17 cellular contexts compared by ENCODE assay signal in genomic region chr1:26767714-26768113, GRCh38. TPM values are rescaled to one million over a fixed set of nuclear protein-coding genes. Genes with fewer than 3 reads are reported as not detected.
DNase-seq lines count a peak whose midpoint lies in the region; ATAC-seq and TF ChIP-seq lines count a peak whose summit lies in the region.
"Had no signal": no experiment of that assay in that cellular context is flagged by ENCODE, and none has a peak within 500 bp of the region (broad histone marks: within the 10 kb centered on the region; RNA-seq: fewer than 3 reads in every experiment).

No MANE protein-coding gene starts in this region.

- H3K27ac ChIP-seq in mammary epithelial cell (ENCODE audit: insufficient read depth, low read depth, low read length) (no peak overlapping the region), thyroid gland (peak overlapping the region in 2 of 3 donors; percentile 11 to 12), substantia nigra (ENCODE audit: low read depth, low read length, poor library complexity, severe bottlenecking) (no peak overlapping the region)
- H3K27ac ChIP-seq in naive thymus-derived CD4-positive, alpha-beta T cell (ENCODE audit: low read depth, low read length) = no peak overlapping the region
- H3K27ac ChIP-seq: Peyer's patch had no signal

- TF ChIP-seq CTCF in MCF 10A (IDR thresholded peaks at IDR 0.05; ENCODE audit: unreplicated experiment) = no peak
- no peak for TF ChIP-seq CTCF in mammary epithelial cell (conservative IDR thresholded peaks at IDR 0.05 in 1 of 2, IDR thresholded peaks at IDR 0.05 in 1 of 2; ENCODE audit: extremely low read depth in 1 of 2, insufficient read depth in 1 of 2, low read depth in 1 of 2, low read length in 2 of 2)
- no peak for TF ChIP-seq CTCF in thyroid gland (IDR thresholded peaks at IDR 0.05)

- H3K4me2 ChIP-seq in mammary epithelial cell (ENCODE audit: insufficient read depth, low read depth, low read length) = no peak overlapping the region
- H3K4me2 ChIP-seq: GM23338, SK-N-SH had no signal

- H3K36me3 ChIP-seq in mammary epithelial cell (ENCODE audit: insufficient read depth, low read length) (peaks cover 42% of the 10 kb centered on the region), thyroid gland (peaks cover 75 to 89% of the 10 kb centered on the region in 2 donors)
- peaks cover 37 to 94% (median 46%) of the 10 kb centered on the region in 3 experiments for H3K36me3 ChIP-seq in naive thymus-derived CD4-positive, alpha-beta T cell (ENCODE audit: control insufficient read depth in 2 of 3, insufficient read depth in 3 of 3, low read length in 3 of 3)

- peaks cover 32% of the 10 kb centered on the region for H3K4me1 Mint-ChIP-seq in MCF 10A (ENCODE audit: insufficient read depth, unreplicated experiment)
- H3K4me1 Mint-ChIP-seq in naive thymus-derived CD4-positive, alpha-beta T cell = peaks cover 0 to 44% (median 13%) of the 10 kb centered on the region in 7 donors

- no peaks in the 10 kb centered on the region for H3K9me3 Mint-ChIP-seq in MCF 10A (ENCODE audit: unreplicated experiment)
- H3K9me3 Mint-ChIP-seq in naive thymus-derived CD4-positive, alpha-beta T cell = no peaks in the 10 kb centered on the region
- H3K9me3 Mint-ChIP-seq: GM23338 had no signal

- H3K9me3 ChIP-seq in mammary epithelial cell (replicated peaks; ENCODE audit: insufficient read depth, low read length) (no peaks in the 10 kb centered on the region), thyroid gland (no peaks in the 10 kb centered on the region)
- no peaks in the 10 kb centered on the region for H3K9me3 ChIP-seq in naive thymus-derived CD4-positive, alpha-beta T cell (ENCODE audit: control insufficient read depth in 2 of 3, low read length in 3 of 3)
- H3K9me3 ChIP-seq: left lung, Peyer's patch, SK-N-SH had no signal

- CTCF ChIA-PET in MCF 10A (lab: Yijun Ruan, JAX) (interaction anchor here (0.6 to 2.0 kb wide), 5 partner anchors 10 to 23 kb away, joined by 3 to 6 read pairs (median 3); no protein-coding TSS in a partner anchor), mammary epithelial cell (lab: Charles Lee; ENCODE audit: low non-redundant PET) (no interaction called here)
- CTCF ChIA-PET in naive thymus-derived CD4-positive, alpha-beta T cell (lab: Charles Lee) = interaction anchor here (1.8 kb wide), 1 partner anchor 165 kb away, joined by 7 read pairs; no protein-coding TSS in a partner anchor

- no peaks in the 10 kb centered on the region for H3K27me3 ChIP-seq in mammary epithelial cell (ENCODE audit: insufficient read depth, low read length)
- H3K27me3 ChIP-seq in naive thymus-derived CD4-positive, alpha-beta T cell (ENCODE audit: control insufficient read depth in 2 of 2, insufficient read depth in 2 of 2, low read length in 2 of 2) = no peaks in the 10 kb centered on the region
- no peaks in the 10 kb centered on the region for H3K27me3 ChIP-seq in thyroid gland
- H3K27me3 ChIP-seq: left lung, Peyer's patch had no signal

- H2AFZ ChIP-seq in mammary epithelial cell (ENCODE audit: low read depth, low read length) = no peak overlapping the region
- H2AFZ ChIP-seq: GM23338 had no signal

- intact Hi-C loops in MCF 10A (cut with micrococcal nuclease) (no loop called here), mammary epithelial cell (cut with micrococcal nuclease) (no loop called here), thyroid gland (cut with DNase I) (no loop called here)
- intact Hi-C loops in naive thymus-derived CD4-positive, alpha-beta T cell (cut with micrococcal nuclease) = loop anchor here in 1 of 2 donors (2.0 kb wide), 1 partner anchor 15 kb away; no protein-coding TSS in a partner anchor

- 94% methylated on average over 4 of the region's 4 CpGs for WGBS in mammary epithelial cell (ENCODE audit: low coverage, missing lambda C conversion rate)
- 86 to 95% methylated on average over 4 of the region's 4 CpGs for WGBS in thyroid gland, 2 donors

- no peak for ATAC-seq in naive thymus-derived CD4-positive, alpha-beta T cell
- ATAC-seq: GM12878, GM23338, left lung had no signal

- H3K4me1 ChIP-seq in mammary epithelial cell (ENCODE audit: insufficient read depth, low read length) (peaks cover 31% of the 10 kb centered on the region), thyroid gland (peaks cover 0 to 22% of the 10 kb centered on the region in 2 donors)
- peaks cover 0 to 2% of the 10 kb centered on the region in 2 donors for H3K4me1 ChIP-seq in naive thymus-derived CD4-positive, alpha-beta T cell (ENCODE audit: control insufficient read depth in 2 of 2, insufficient read depth in 2 of 2, low read length in 2 of 2)

- peaks cover 94% of the 10 kb centered on the region for H3K36me3 Mint-ChIP-seq in MCF 10A (ENCODE audit: insufficient read depth, unreplicated experiment)
- H3K36me3 Mint-ChIP-seq in naive thymus-derived CD4-positive, alpha-beta T cell = peaks cover 0 to 57% (median 35%) of the 10 kb centered on the region in 5 donors

- no peak for TF ChIP-seq POLR2A in thyroid gland (IDR thresholded peaks at IDR 0.05)

- H3K9ac ChIP-seq in mammary epithelial cell (ENCODE audit: insufficient read depth, low read length) = no peak overlapping the region
- H3K9ac ChIP-seq: SK-N-SH had no signal

- BruUV-seq in MCF 10A (replicated peaks; lab: Mats Ljungman, UMichigan) (no TSS peak), mammary epithelial cell (replicated peaks; lab: Mats Ljungman, UMichigan) (no TSS peak)

- H3K79me2 ChIP-seq in mammary epithelial cell (ENCODE audit: insufficient read depth, low read length) = no peaks in the 10 kb centered on the region

- no peaks in the 10 kb centered on the region for H4K20me1 ChIP-seq in mammary epithelial cell (ENCODE audit: insufficient read depth, low read length)

- no peak for DNase-seq in MCF 10A (ENCODE audit: unreplicated experiment)
- DNase-seq in mammary epithelial cell = no peak
- peak; percentile 37 for DNase-seq in amniotic epithelial cell (ENCODE audit: low read depth)
- DNase-seq in naive thymus-derived CD4-positive, alpha-beta T cell = no peak
- DNase-seq in thyroid gland = no peak
- DNase-seq in 8988T = no peak
- no peak for DNase-seq in activated effector memory CD4-positive, alpha-beta T cell treated with Interleukin-2 at 50 U/mL for 16 hours
- DNase-seq in substantia nigra (lab: John Stamatoyannopoulos, UW) = no peak
- DNase-seq: KG1, left lung, NCI-H1092 treated with DMSO at 0.1 percent for 48 hours, NCI-H82, Peyer's patch, retina, SK-N-SH had no signal

- H3K27ac Mint-ChIP-seq in MCF 10A (ENCODE audit: low read depth, unreplicated experiment) = peak overlapping the region; percentile 70
- H3K27ac Mint-ChIP-seq in naive thymus-derived CD4-positive, alpha-beta T cell = peak overlapping the region in 8 of 9 donors; percentile 32 to 82 (median 74)
- H3K27ac Mint-ChIP-seq: GM23338 had no signal

- in situ Hi-C loops in mammary epithelial cell (cut with MboI; ENCODE audit: low sequenced_read_pairs in 2 of 2) = no loop called here

- H3K4me3 ChIP-seq in mammary epithelial cell (replicated peaks in 1 of 3; ENCODE audit: insufficient read depth in 1 of 3, low read depth in 2 of 3, low read length in 3 of 3) (no peak overlapping the region), thyroid gland (replicated peaks in 1 of 3) (no peak overlapping the region)
- H3K4me3 ChIP-seq in naive thymus-derived CD4-positive, alpha-beta T cell (ENCODE audit: low read length) = no peak overlapping the region
- H3K4me3 ChIP-seq: GM12878, GM23338, left lung, Peyer's patch had no signal

- dilution Hi-C loops in mammary epithelial cell (cut with HindIII; ENCODE audit: low sequenced_read_pairs) = no loop called here

- POLR2A ChIA-PET in MCF 10A (lab: Yijun Ruan, JAX) = interaction anchor here (0.9 to 6.0 kb wide), 4 partner anchors 21 to 75 kb away, joined by 3 to 32 read pairs (median 8); partner anchors contain the start of gene PIGV
- POLR2A ChIA-PET in naive thymus-derived CD4-positive, alpha-beta T cell (lab: Charles Lee) = interaction anchor here (1.4 to 3.5 kb wide), 3 partner anchors 17 to 75 kb away, joined by 3 to 13 read pairs (median 11); no protein-coding TSS in a partner anchor

- no peak overlapping the region for H3K4me3 Mint-ChIP-seq in MCF 10A (ENCODE audit: unreplicated experiment)
- H3K4me3 Mint-ChIP-seq in naive thymus-derived CD4-positive, alpha-beta T cell = no peak overlapping the region
- H3K4me3 Mint-ChIP-seq: GM23338 had no signal

- no peaks in the 10 kb centered on the region for H3K27me3 Mint-ChIP-seq in MCF 10A (ENCODE audit: insufficient read depth, unreplicated experiment)
- H3K27me3 Mint-ChIP-seq in naive thymus-derived CD4-positive, alpha-beta T cell = no peaks in the 10 kb centered on the region

RNA-seq across cellular contexts. Expression of gene PIGV, which starts 20.0 kb away (rescaled TPM):
- total RNA-seq in MCF 10A (2022) (13.3 and 14.7 TPM in 2 replicates), mammary epithelial cell (10 to 100 TPM; 18.0 to 19.2 TPM), thyroid gland (10 to 100 TPM; 20.5 to 39.4 (median 27.8) TPM)
- polyA plus RNA-seq in mammary epithelial cell = 19.1 TPM
- polyA minus RNA-seq in mammary epithelial cell = 10.1 TPM
- total RNA-seq in naive thymus-derived CD4-positive, alpha-beta T cell = 10 to 100 TPM in 4 of 5 experiments, 1 to 10 TPM in 1; 8.4 to 17.9 (median 16.7) TPM
- 10 to 100 TPM in 1 of 2 donors, 1 to 10 TPM in 1; 7.0 to 11.3 TPM for polyA plus RNA-seq in naive thymus-derived CD4-positive, alpha-beta T cell

RNA-seq across cellular contexts. Expression of gene ZDHHC18, which starts 58.8 kb away (rescaled TPM):
- total RNA-seq in MCF 10A (2022) = 14.0 and 15.5 TPM in 2 replicates
- total RNA-seq in mammary epithelial cell = 10 to 100 TPM; 14.2 to 20.2 TPM
- 24.5 TPM for polyA plus RNA-seq in mammary epithelial cell
- 19.8 TPM for polyA minus RNA-seq in mammary epithelial cell
- total RNA-seq in naive thymus-derived CD4-positive, alpha-beta T cell = 10 to 100 TPM; 36.4 to 72.4 (median 39.7) TPM
- 10 to 100 TPM in 1 of 2 donors, 1 to 10 TPM in 1; 3.1 to 11.0 TPM for polyA plus RNA-seq in naive thymus-derived CD4-positive, alpha-beta T cell
- total RNA-seq in thyroid gland = 10 to 100 TPM; 11.4 to 33.1 (median 21.4) TPM

Comparison
In these comparisons a context has a peak if more than half of its experiments do, and no peak if none do; other contexts are left out.
1. H3K27ac ChIP-seq: peak in thyroid gland (2 of 3); none in mammary epithelial cell (single experiment), naive thymus-derived CD4-positive, alpha-beta T cell (single experiment) and substantia nigra (single experiment).